In genomic region chr7:537911-538634, GRCh38 we compare ENCODE assay signal across 10 cellular contexts. TPM values are rescaled to one million over a fixed set of nuclear protein-coding genes. Genes with fewer than 3 reads are reported as not detected.
A peak's percentile ranks its signal among the peaks of the same experiment; 100 is the strongest.
DNase-seq lines count a peak whose midpoint lies in the region; ATAC-seq, FAIRE-seq and TF ChIP-seq lines count a peak whose summit lies in the region.
"Had no signal": no experiment of that assay in that cellular context is flagged by ENCODE, and none has a peak within 500 bp of the region (broad histone marks: within the 10 kb centered on the region; RNA-seq: fewer than 3 reads in every experiment).

No MANE protein-coding gene starts in this region.

- TF ChIP-seq CTCF in foreskin keratinocyte (conservative IDR thresholded peaks at IDR 0.05) (no peak), pancreas (IDR thresholded peaks at IDR 0.05) (no peak)

- CTCF ChIA-PET in HEK293T (lab: Yijun Ruan, JAX), result no interaction called here

- POLR2A ChIA-PET in HEK293T (lab: Yijun Ruan, JAX), result no interaction called here

- H3K36me3 ChIP-seq in SJCRH30, result no peaks in the 10 kb centered on the region
- no peaks in the 10 kb centered on the region for H3K36me3 ChIP-seq in pancreas

- H3K9me3 ChIP-seq in SJCRH30 (replicated peaks), result no peaks in the 10 kb centered on the region
- H3K9me3 ChIP-seq in pancreas, result no peaks in the 10 kb centered on the region

- ATAC-seq in foreskin keratinocyte (peak; percentile 61), pancreas (peak; percentile 82 to 91 (median 88)), GM19324 (IDR thresholded peaks at IDR 0.05; ENCODE audit: low FRiP score, unreplicated experiment) (no peak), HG03280 (IDR thresholded peaks at IDR 0.05; ENCODE audit: unreplicated experiment) (no peak)

- H3K4me1 ChIP-seq in SJCRH30, result peaks cover 28% of the 10 kb centered on the region
- peaks cover 21% of the 10 kb centered on the region for H3K4me1 ChIP-seq in foreskin keratinocyte
- H3K4me1 ChIP-seq in pancreas, result peaks cover 4 to 13% (median 10%) of the 10 kb centered on the region in 3 donors

- H3K4me3 ChIP-seq in SJCRH30 (no peak overlapping the region), pancreas (no peak overlapping the region)

- intact Hi-C loops in pancreas (cut with DNase I), result no loop called here

- 43 to 49% methylated on average over 19 to 21 of the region's 21 CpGs for WGBS in pancreas, 2 donors

- no peak for FAIRE-seq in pancreas (lab: Jason Lieb, UNC)

- DNase-seq in ELF-1 (ENCODE audit: low read depth, low spot score) (peak; percentile 92), SJCRH30 (peak; percentile 92 to 95), foreskin keratinocyte (peak; percentile 79 to 86), pancreas (peak; percentile 81 to 91 (median 85)), NCI-H1092 treated with DMSO at 0.1 percent for 48 hours (lab: John Stamatoyannopoulos, UW) (no peak), HEK293T (ENCODE audit: extremely low spot score) (no peak)
- DNase-seq: head of caudate nucleus; stimulated activated CD4-positive, alpha-beta T cell treated with anti-CD3 and anti-CD28 coated beads, Interleukin-4, amount 100 ng/mL, for 1 hour had no signal

- H3K27me3 ChIP-seq in SJCRH30, result no peaks in the 10 kb centered on the region
- H3K27me3 ChIP-seq in foreskin keratinocyte, result no peaks in the 10 kb centered on the region
- no peaks in the 10 kb centered on the region for H3K27me3 ChIP-seq in pancreas

- H3K27ac ChIP-seq in SJCRH30 (peak overlapping the region; percentile 93), foreskin keratinocyte (peak overlapping the region; percentile 90), pancreas (peak overlapping the region; percentile 67 to 72 (median 69))

TF ChIP-seq in HEK293T, 16 proteins besides CTCF, POLR2A, EP300 and RAD21:
- TF ChIP-seq FOXA1 (IDR thresholded peaks at IDR 0.05) (no peak), ZNF384 (IDR thresholded peaks at IDR 0.05) (no peak), FOXM1 (IDR thresholded peaks at IDR 0.05; ENCODE audit: borderline replicate concordance) (no peak), LEF1 (IDR thresholded peaks at IDR 0.05; ENCODE audit: borderline replicate concordance) (no peak), BHLHE40 (IDR thresholded peaks at IDR 0.05; ENCODE audit: borderline replicate concordance) (no peak), FOXK2 (IDR thresholded peaks at IDR 0.05) (no peak), SP1 (IDR thresholded peaks at IDR 0.05) (no peak), SUZ12 (IDR thresholded peaks at IDR 0.05) (no peak), TARDBP (IDR thresholded peaks at IDR 0.05) (no peak), NFRKB (IDR thresholded peaks at IDR 0.05) (no peak), CTBP1 (IDR thresholded peaks at IDR 0.05; ENCODE audit: borderline replicate concordance) (no peak), L3MBTL2 (conservative IDR thresholded peaks at IDR 0.05) (no peak), HDGF (IDR thresholded peaks at IDR 0.05; ENCODE audit: borderline replicate concordance) (no peak), ELF4 (IDR thresholded peaks at IDR 0.05) (no peak), ARNT (IDR thresholded peaks at IDR 0.05) (no peak)
TF ChIP-seq in HEK293T: peak in this region for 0.

RNA-seq across cellular contexts. Expression of gene PDGFA, which starts 18.4 kb away (rescaled TPM):
- 26.9 and 31.6 TPM in 2 replicates for total RNA-seq in SJCRH30 (2014; rRNA removed; shearing (Covaris generic))
- total RNA-seq in foreskin keratinocyte, result 41.4 and 42.0 TPM in 2 replicates
- 21.1 and 22.2 TPM in 2 replicates for polyA plus RNA-seq in foreskin keratinocyte
- 100 to 1,000 TPM in 1 of 6 donors, 10 to 100 TPM in 5; 54.1 to 175 (median 81.5) TPM for total RNA-seq in pancreas
- polyA plus RNA-seq in pancreas, result 10 to 100 TPM; 53.3 to 60.4 TPM

Comparison
In these comparisons a context has a peak if more than half of its experiments do, and no peak if none do; other contexts are left out.
1. DNase-seq: peak in ELF-1 (single experiment), SJCRH30 (2 of 2), foreskin keratinocyte (2 of 2) and pancreas (6 of 6); none in NCI-H1092 treated with DMSO at 0.1 percent for 48 hours (single experiment) and HEK293T (single experiment).
2. ATAC-seq: peak in foreskin keratinocyte (single experiment) and pancreas (4 of 4); none in GM19324 (single experiment) and HG03280 (single experiment).
3. Peak in every context shown above with its lines, with median percentiles within 50 percentile points of each other: H3K27ac ChIP-seq.